21 cellular contexts compared by ENCODE assay signal in the genomic region with DNA sequence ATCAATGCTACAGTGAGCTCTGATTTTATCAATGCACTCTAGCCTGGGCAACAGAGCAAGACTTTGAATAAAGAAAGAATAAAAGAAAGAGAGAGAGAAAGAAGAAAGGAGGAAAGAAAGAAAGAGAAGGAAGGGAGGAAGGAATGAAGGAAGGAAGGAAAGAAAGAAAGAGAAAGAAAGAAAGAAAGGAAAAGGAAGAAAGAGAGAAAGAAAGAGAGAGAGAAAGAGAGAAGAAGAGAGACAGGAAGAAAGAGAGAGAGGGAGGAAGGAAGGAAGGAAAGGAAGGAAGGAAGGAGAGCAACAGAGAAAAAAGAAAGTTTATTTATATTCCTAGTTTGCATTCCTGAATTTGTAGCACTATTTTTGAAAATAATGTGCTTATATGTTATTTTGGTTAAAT. TPM values are rescaled to one million over a fixed set of nuclear protein-coding genes. Genes with fewer than 3 reads are reported as not detected.
"Had no signal": no experiment of that assay in that cellular context is flagged by ENCODE, and none has a peak within 500 bp of the region (broad histone marks: within the 10 kb centered on the region; RNA-seq: fewer than 3 reads in every experiment).

No MANE protein-coding gene starts in this region.

- ATAC-seq: activated CD4-positive, alpha-beta T cell treated with anti-CD3 and anti-CD28 coated beads for 36 hours; activated CD8-positive, alpha-beta memory T cell treated with anti-CD3 and anti-CD28 coated beads, Interleukin-2, amount 10 ng/mL, durations not matched to agents 7 days and 5 days; left lobe of liver; stimulated activated effector memory CD8-positive, alpha-beta T cell treated with anti-CD3 and anti-CD28 coated beads, Interleukin-12 subunit alpha, Interleukin-12 subunit beta, amount 100 ng/mL, for 72 hours had no signal

- H3K27me3 ChIP-seq: brain microvascular endothelial cell, tibial nerve had no signal

- H3K36me3 ChIP-seq: brain microvascular endothelial cell, gastrocnemius medialis, tibial nerve had no signal

- DNase-seq: activated CD4-positive, alpha-beta memory T cell treated with anti-CD3 and anti-CD28 coated beads for 36 hours; activated CD4-positive, alpha-beta T cell treated with anti-CD3 and anti-CD28 coated beads for 36 hours; activated CD8-positive, alpha-beta memory T cell treated with anti-CD3 and anti-CD28 coated beads, Interleukin-2, amount 10 ng/mL, durations not matched to agents 7 days and 5 days; activated naive CD4-positive, alpha-beta T cell treated with Interleukin-2 at 50 U/mL for 16 hours; activated naive CD8-positive, alpha-beta T cell treated with anti-CD3 and anti-CD28 coated beads, Interleukin-2, amount 10 ng/mL, durations not matched to agents 7 days and 5 days; brain microvascular endothelial cell; cortex of kidney; erythroblast; head of caudate nucleus; nucleus accumbens; retina; small intestine; stimulated activated CD4-positive, alpha-beta T cell treated with anti-CD3 and anti-CD28 coated beads, Interleukin-4, amount 100 ng/mL, for 24 hours had no signal

- H3K4me3 ChIP-seq: gastrocnemius medialis, lung, tibial nerve had no signal

- H3K9me3 ChIP-seq: gastrocnemius medialis, tibial nerve had no signal

- H3K4me1 ChIP-seq: gastrocnemius medialis had no signal

- FAIRE-seq: endometrium, keratinocyte, small intestine, TTC549 had no signal

RNA-seq across cellular contexts. Expression of gene ITGA11, which starts 52.3 kb away (rescaled TPM):
- polyA plus RNA-seq: keratinocyte had no signal
